6 cellular contexts compared by ENCODE assay signal in genomic region chrX:153727108-153727931, GRCh38. TPM values are rescaled to one million over a fixed set of nuclear protein-coding genes. Genes with fewer than 3 reads are reported as not detected.
DNase-seq lines count a peak whose midpoint lies in the region; ATAC-seq and TF ChIP-seq lines count a peak whose summit lies in the region.

No MANE protein-coding gene starts in this region.

- peaks cover 10% of the 10 kb centered on the region for H3K27me3 ChIP-seq in WERI-Rb-1 (ENCODE audit: insufficient read depth, low read depth, severe bottlenecking)

- no peaks in the 10 kb centered on the region for H3K9me3 ChIP-seq in WERI-Rb-1 (ENCODE audit: severe bottlenecking)

- peak overlapping the region; percentile 29 for H3K4me3 ChIP-seq in WERI-Rb-1 (ENCODE audit: low read depth, low read length)

- peak; percentile 0 for ATAC-seq in GM19395 (IDR thresholded peaks at IDR 0.05; ENCODE audit: unreplicated experiment)
- ATAC-seq in left lobe of liver, result peak; percentile 37
- ATAC-seq in GM19023 (IDR thresholded peaks at IDR 0.05; ENCODE audit: unreplicated experiment), result no peak

- peaks cover 29% of the 10 kb centered on the region for H3K36me3 ChIP-seq in WERI-Rb-1

- no peak for DNase-seq in WERI-Rb-1
- peak; percentile 82 for DNase-seq in left lobe of liver (ENCODE audit: low spot score)
- DNase-seq in SIG-M5 (lab: John Stamatoyannopoulos, UW), result no peak
- no peak for DNase-seq in HuH-7 (ENCODE audit: low spot score)

- TF ChIP-seq CTCF in WERI-Rb-1 (IDR thresholded peaks at IDR 0.05; ENCODE audit: low read depth, low read length), result no peak

- peak overlapping the region; percentile 89 for H3K27ac ChIP-seq in WERI-Rb-1

RNA-seq across cellular contexts. Expression of gene ABCD1, which starts 2.7 kb away (rescaled TPM):
- 13.4 TPM for total RNA-seq in left lobe of liver

RNA-seq across cellular contexts. Expression of gene BCAP31, which starts 3.1 kb away (rescaled TPM):
- total RNA-seq in left lobe of liver, result 108 TPM

RNA-seq across cellular contexts. Expression of gene PLXNB3, which starts 36.7 kb away (rescaled TPM):
- 1.4 TPM for total RNA-seq in left lobe of liver

RNA-seq across cellular contexts. Expression of gene SLC6A8, which starts 39.6 kb away (rescaled TPM):
- total RNA-seq in left lobe of liver, result 3.2 TPM

RNA-seq across cellular contexts. Expression of gene SRPK3, which starts 53.5 kb away (rescaled TPM):
- not detected for total RNA-seq in left lobe of liver
